Comparison of ENCODE assay signal across 19 cellular contexts in genomic region chr5:62572918-62573514, GRCh38. TPM values are rescaled to one million over a fixed set of nuclear protein-coding genes. Genes with fewer than 3 reads are reported as not detected.
DNase-seq lines count a peak whose midpoint lies in the region; ATAC-seq and TF ChIP-seq lines count a peak whose summit lies in the region.
"Had no signal": no experiment of that assay in that cellular context is flagged by ENCODE, and none has a peak within 500 bp of the region (broad histone marks: within the 10 kb centered on the region; RNA-seq: fewer than 3 reads in every experiment).

No MANE protein-coding gene starts in this region.

- H3K4me1 ChIP-seq in CD4-positive, alpha-beta memory T cell (ENCODE audit: insufficient read depth, low read length), result peaks cover 11% of the 10 kb centered on the region

- CTCF ChIA-PET in CD4-positive, alpha-beta memory T cell (lab: Charles Lee; ENCODE audit: partially characterized antibody), result no interaction called here

- H3K27ac ChIP-seq in CD4-positive, alpha-beta memory T cell (ENCODE audit: low read depth, low read length), result no peak overlapping the region
- H3K27ac ChIP-seq: C4-2B, KMS-11 had no signal

- H3K4me3 ChIP-seq in CD4-positive, alpha-beta memory T cell (ENCODE audit: low read length in 2 of 2), result no peak overlapping the region
- H3K4me3 ChIP-seq: HAP-1 had no signal

- H3K27me3 ChIP-seq in CD4-positive, alpha-beta memory T cell (ENCODE audit: insufficient read depth, low read length), result no peaks in the 10 kb centered on the region

- H3K4me1 Mint-ChIP-seq in dendritic cell treated with granulocyte-macrophage colony-stimulating factor and Interleukin-4, amounts not matched to agents 40 ng/mL and 50 ng/mL, for 4 days (ENCODE audit: low read depth), result peaks cover 15% of the 10 kb centered on the region
- H3K4me1 Mint-ChIP-seq in natural killer cell, result peaks cover 21 to 30% of the 10 kb centered on the region in 2 donors
- peaks cover 37% of the 10 kb centered on the region for H3K4me1 Mint-ChIP-seq in stimulated activated naive CD8-positive, alpha-beta T cell treated with anti-CD3 and anti-CD28 coated beads, Interleukin-15, amount 100 ng/mL, for 72 hours
- peaks cover 13 to 18% (median 16%) of the 10 kb centered on the region in 4 donors for H3K4me1 Mint-ChIP-seq in CD4-positive, alpha-beta memory T cell

- intact Hi-C loops in dendritic cell treated with granulocyte-macrophage colony-stimulating factor and Interleukin-4, amounts not matched to agents 40 ng/mL and 50 ng/mL, for 4 days (cut with micrococcal nuclease), result no loop called here
- intact Hi-C loops in natural killer cell (cut with micrococcal nuclease), result no loop called here
- intact Hi-C loops in CD4-positive, alpha-beta memory T cell (cut with micrococcal nuclease), result no loop called here

- POLR2A ChIA-PET in CD4-positive, alpha-beta memory T cell (lab: Charles Lee; ENCODE audit: partially characterized antibody), result no interaction called here

- TF ChIP-seq CTCF in natural killer cell (IDR thresholded peaks at IDR 0.05), result no peak

- peaks cover 2% of the 10 kb centered on the region for H3K9me3 Mint-ChIP-seq in dendritic cell treated with granulocyte-macrophage colony-stimulating factor and Interleukin-4, amounts not matched to agents 40 ng/mL and 50 ng/mL, for 4 days
- peaks cover 0 to 2% of the 10 kb centered on the region in 2 donors for H3K9me3 Mint-ChIP-seq in natural killer cell
- H3K9me3 Mint-ChIP-seq in stimulated activated naive CD8-positive, alpha-beta T cell treated with anti-CD3 and anti-CD28 coated beads, Interleukin-15, amount 100 ng/mL, for 72 hours, result peaks cover under 1 to 1% of the 10 kb centered on the region in 2 donors
- peaks cover 0 to 12% (median 11%) of the 10 kb centered on the region in 8 donors for H3K9me3 Mint-ChIP-seq in CD4-positive, alpha-beta memory T cell

- H3K36me3 ChIP-seq in CD4-positive, alpha-beta memory T cell (ENCODE audit: insufficient read depth, low read length), result no peaks in the 10 kb centered on the region
- H3K36me3 ChIP-seq: HAP-1 had no signal

- peaks cover 10% of the 10 kb centered on the region for H3K36me3 Mint-ChIP-seq in dendritic cell treated with granulocyte-macrophage colony-stimulating factor and Interleukin-4, amounts not matched to agents 40 ng/mL and 50 ng/mL, for 4 days (ENCODE audit: low read depth)
- H3K36me3 Mint-ChIP-seq in natural killer cell, result peaks cover 14% of the 10 kb centered on the region
- H3K36me3 Mint-ChIP-seq in CD4-positive, alpha-beta memory T cell, result peaks cover 17 to 29% of the 10 kb centered on the region in 2 donors

- H3K4me3 Mint-ChIP-seq in dendritic cell treated with granulocyte-macrophage colony-stimulating factor and Interleukin-4, amounts not matched to agents 40 ng/mL and 50 ng/mL, for 4 days, result peak overlapping the region; percentile 61
- peak overlapping the region; percentile 77 for H3K4me3 Mint-ChIP-seq in natural killer cell
- no peak overlapping the region for H3K4me3 Mint-ChIP-seq in stimulated activated naive CD8-positive, alpha-beta T cell treated with anti-CD3 and anti-CD28 coated beads, Interleukin-15, amount 100 ng/mL, for 72 hours
- no peak overlapping the region for H3K4me3 Mint-ChIP-seq in CD4-positive, alpha-beta memory T cell
- H3K4me3 Mint-ChIP-seq: HFFc6 had no signal

- no peaks in the 10 kb centered on the region for H3K9me3 ChIP-seq in CD4-positive, alpha-beta memory T cell (ENCODE audit: control insufficient read depth in 1 of 2, low read length in 2 of 2)

- peak overlapping the region; percentile 30 for H3K27ac Mint-ChIP-seq in dendritic cell treated with granulocyte-macrophage colony-stimulating factor and Interleukin-4, amounts not matched to agents 40 ng/mL and 50 ng/mL, for 4 days
- peak overlapping the region; percentile 35 to 76 for H3K27ac Mint-ChIP-seq in natural killer cell
- no peak overlapping the region for H3K27ac Mint-ChIP-seq in stimulated activated naive CD8-positive, alpha-beta T cell treated with anti-CD3 and anti-CD28 coated beads, Interleukin-15, amount 100 ng/mL, for 72 hours
- H3K27ac Mint-ChIP-seq in CD4-positive, alpha-beta memory T cell, result peak overlapping the region in 1 of 7 donors; percentile 14
- H3K27ac Mint-ChIP-seq: HFFc6 had no signal

- DNase-seq in natural killer cell, result no peak
- no peak for DNase-seq in stimulated activated naive CD8-positive, alpha-beta T cell treated with anti-CD3 and anti-CD28 coated beads, Interleukin-15, amount 100 ng/mL, for 72 hours
- no peak for DNase-seq in CD4-positive, alpha-beta memory T cell
- no peak for DNase-seq in KG1 (lab: John Stamatoyannopoulos, UW)
- DNase-seq: DMS53, GOT3, HFFc6, MM.1S, NCI-H2029, NCI-H446, NCI-H524 treated with DMSO at 0.1 percent for 48 hours, RPMI8226, SHP77 had no signal

- ATAC-seq in HG03432 (IDR thresholded peaks at IDR 0.05; ENCODE audit: unreplicated experiment) (peak; percentile 35), natural killer cell (peak; percentile 32 to 70 (median 57)), GM19023 (IDR thresholded peaks at IDR 0.05; ENCODE audit: unreplicated experiment) (no peak)
- no peak for ATAC-seq in stimulated activated naive CD8-positive, alpha-beta T cell treated with anti-CD3 and anti-CD28 coated beads, Interleukin-15, amount 100 ng/mL, for 72 hours

- H3K27me3 Mint-ChIP-seq in dendritic cell treated with granulocyte-macrophage colony-stimulating factor and Interleukin-4, amounts not matched to agents 40 ng/mL and 50 ng/mL, for 4 days, result no peaks in the 10 kb centered on the region
- no peaks in the 10 kb centered on the region for H3K27me3 Mint-ChIP-seq in natural killer cell (ENCODE audit: low read depth in 2 of 2)
- no peaks in the 10 kb centered on the region for H3K27me3 Mint-ChIP-seq in stimulated activated naive CD8-positive, alpha-beta T cell treated with anti-CD3 and anti-CD28 coated beads, Interleukin-15, amount 100 ng/mL, for 72 hours
- H3K27me3 Mint-ChIP-seq in CD4-positive, alpha-beta memory T cell, result no peaks in the 10 kb centered on the region

RNA-seq across cellular contexts. Expression of gene LRRC70, which starts 5.6 kb away (rescaled TPM):
- total RNA-seq in natural killer cell, result 10 to 100 TPM; 17.6 to 29.5 (median 21.2) TPM
- 1 to 10 TPM in 1 of 2 experiments, under 1 TPM in 1; 0.83 to 1.4 TPM for total RNA-seq in CD4-positive, alpha-beta memory T cell
- polyA plus RNA-seq in CD4-positive, alpha-beta memory T cell, result under 1 TPM; 0.17 to 0.33 TPM

Comparison
In these comparisons a context has a peak if more than half of its experiments do, and no peak if none do; other contexts are left out.
1. ATAC-seq: peak in HG03432 (single experiment) and natural killer cell (3 of 3); none in GM19023 (single experiment) and stimulated activated naive CD8-positive, alpha-beta T cell treated with anti-CD3 and anti-CD28 coated beads, Interleukin-15, amount 100 ng/mL, for 72 hours (single experiment).
2. H3K27ac Mint-ChIP-seq: peak in dendritic cell treated with granulocyte-macrophage colony-stimulating factor and Interleukin-4, amounts not matched to agents 40 ng/mL and 50 ng/mL, for 4 days (single experiment) and natural killer cell (2 of 2); none in stimulated activated naive CD8-positive, alpha-beta T cell treated with anti-CD3 and anti-CD28 coated beads, Interleukin-15, amount 100 ng/mL, for 72 hours (0 of 2).
3. H3K4me3 Mint-ChIP-seq: peak in dendritic cell treated with granulocyte-macrophage colony-stimulating factor and Interleukin-4, amounts not matched to agents 40 ng/mL and 50 ng/mL, for 4 days (single experiment) and natural killer cell (single experiment); none in stimulated activated naive CD8-positive, alpha-beta T cell treated with anti-CD3 and anti-CD28 coated beads, Interleukin-15, amount 100 ng/mL, for 72 hours (0 of 2) and CD4-positive, alpha-beta memory T cell (0 of 8).
4. RNA of gene LRRC70, which starts 5.6 kb away (total RNA-seq): 17.6 to 29.5 TPM in natural killer cell; 0.83 to 1.4 TPM in CD4-positive, alpha-beta memory T cell; every median in the first group is over 4 times any median in the second.